ENCODE assay signal across 8 cellular contexts in genomic region chr17:49414622-49415350, GRCh38. TPM values are rescaled to one million over a fixed set of nuclear protein-coding genes. Genes with fewer than 3 reads are reported as not detected.
DNase-seq lines count a peak whose midpoint lies in the region; ATAC-seq and TF ChIP-seq lines count a peak whose summit lies in the region.

PHB1 (minus strand) TSS chr17:49414882; CDS start chr17:49413264, 1,618 bp downstream.

- H3K27me3 ChIP-seq in H7 (ENCODE audit: control insufficient read depth, insufficient read depth, low read length) = no peaks in the 10 kb centered on the region

- ATAC-seq in stimulated activated naive CD8-positive, alpha-beta T cell treated with anti-CD3 and anti-CD28 coated beads, Interleukin-15, amount 100 ng/mL, for 72 hours = peak; percentile 99

- DNase-seq in ELF-1 (ENCODE audit: low read depth, low spot score) (peak; percentile 99), H7 (peak; percentile 93), M059J (ENCODE audit: low read depth) (peak; percentile 98), SHP77 (lab: John Stamatoyannopoulos, UW) (peak; percentile 99 to 100), fibroblast of the aortic adventitia (ENCODE audit: low read depth) (peak; percentile 97), nephron progenitor cell (peak; percentile 91)
- peak; percentile 91 for DNase-seq in activated effector memory CD4-positive, alpha-beta T cell treated with Interleukin-2 at 50 U/mL for 16 hours
- peak; percentile 91 to 95 for DNase-seq in stimulated activated naive CD8-positive, alpha-beta T cell treated with anti-CD3 and anti-CD28 coated beads, Interleukin-15, amount 100 ng/mL, for 72 hours

- H3K9me3 Mint-ChIP-seq in nephron progenitor cell = peaks cover 19% of the 10 kb centered on the region
- no peaks in the 10 kb centered on the region for H3K9me3 Mint-ChIP-seq in stimulated activated naive CD8-positive, alpha-beta T cell treated with anti-CD3 and anti-CD28 coated beads, Interleukin-15, amount 100 ng/mL, for 72 hours

- peak within 1 kb of the TSS; percentile 71 for H3K27ac Mint-ChIP-seq in nephron progenitor cell
- peak within 1 kb of the TSS; percentile 92 to 94 for H3K27ac Mint-ChIP-seq in stimulated activated naive CD8-positive, alpha-beta T cell treated with anti-CD3 and anti-CD28 coated beads, Interleukin-15, amount 100 ng/mL, for 72 hours

- peak within 1 kb of the TSS; percentile 99 for H3K4me3 Mint-ChIP-seq in nephron progenitor cell
- peak within 1 kb of the TSS; percentile 94 to 98 for H3K4me3 Mint-ChIP-seq in stimulated activated naive CD8-positive, alpha-beta T cell treated with anti-CD3 and anti-CD28 coated beads, Interleukin-15, amount 100 ng/mL, for 72 hours

- TF ChIP-seq CTCF in fibroblast of the aortic adventitia (IDR thresholded peaks at IDR 0.05; ENCODE audit: insufficient read depth, low read length) (no peak), nephron progenitor cell (IDR thresholded peaks at IDR 0.05) (no peak)

- no peaks in the 10 kb centered on the region for H3K27me3 Mint-ChIP-seq in nephron progenitor cell (ENCODE audit: low read depth, poor library complexity)
- H3K27me3 Mint-ChIP-seq in stimulated activated naive CD8-positive, alpha-beta T cell treated with anti-CD3 and anti-CD28 coated beads, Interleukin-15, amount 100 ng/mL, for 72 hours = no peaks in the 10 kb centered on the region

- peak within 1 kb of the TSS; percentile 91 for H3K4me3 ChIP-seq in H7 (ENCODE audit: insufficient read depth, low read depth, low read length)
- H3K4me3 ChIP-seq in fibroblast of the aortic adventitia (ENCODE audit: low read depth, low read length) = peak within 1 kb of the TSS; percentile 100

- H3K36me3 ChIP-seq in H7 (replicated peaks; ENCODE audit: control insufficient read depth, insufficient read depth, low read length) = peaks cover 25% of the 10 kb centered on the region

- H3K36me3 Mint-ChIP-seq in nephron progenitor cell (ENCODE audit: low read depth) = peaks cover 24% of the 10 kb centered on the region

- peaks cover 24% of the 10 kb centered on the region for H3K4me1 Mint-ChIP-seq in nephron progenitor cell
- H3K4me1 Mint-ChIP-seq in stimulated activated naive CD8-positive, alpha-beta T cell treated with anti-CD3 and anti-CD28 coated beads, Interleukin-15, amount 100 ng/mL, for 72 hours = peaks cover 32% of the 10 kb centered on the region

RNA-seq across cellular contexts. Expression of gene PHB1, which starts in this region (rescaled TPM):
- 310 and 384 TPM in 2 replicates for total RNA-seq in H7 (2014; rRNA removed; shearing (Covaris generic))
- total RNA-seq in M059J (2014; rRNA removed; shearing (Covaris generic)) = 153 and 155 TPM in 2 replicates
- total RNA-seq in fibroblast of the aortic adventitia (ENCODE audit: low replicate concordance) = 48.3 and 103 TPM in 2 replicates

Comparison
In these comparisons a context has a peak if more than half of its experiments do, and no peak if none do; other contexts are left out.
1. Peak in every context shown above with its lines: DNase-seq, ATAC-seq and H3K4me3 ChIP-seq.